Comparison of ENCODE assay signal across 11 cellular contexts in genomic region chr21:44881586-44881939, GRCh38. TPM values are rescaled to one million over a fixed set of nuclear protein-coding genes. Genes with fewer than 3 reads are reported as not detected.
DNase-seq lines count a peak whose midpoint lies in the region; ATAC-seq and TF ChIP-seq lines count a peak whose summit lies in the region.
"Had no signal": no experiment of that assay in that cellular context is flagged by ENCODE, and none has a peak within 500 bp of the region (broad histone marks: within the 10 kb centered on the region; RNA-seq: fewer than 3 reads in every experiment).

No MANE protein-coding gene starts in this region.

- CTCF ChIA-PET in mammary epithelial cell (lab: Charles Lee; ENCODE audit: low non-redundant PET), result no interaction called here

- H3K4me1 Mint-ChIP-seq in CD14-positive monocyte, result peaks cover 77% of the 10 kb centered on the region

- H3K4me3 Mint-ChIP-seq in CD14-positive monocyte, result peak overlapping the region; percentile 27 to 69
- H3K4me3 Mint-ChIP-seq: WTC11 had no signal

- no peak overlapping the region for H2BK5ac ChIP-seq in neuronal stem cell (ENCODE audit: low read length)

- H3K4ac ChIP-seq in neuronal stem cell (ENCODE audit: low read length), result no peak overlapping the region

- in situ Hi-C loops in mammary epithelial cell (cut with MboI; ENCODE audit: low sequenced_read_pairs in 2 of 2), result no loop called here

- H3K27ac ChIP-seq in mammary epithelial cell (ENCODE audit: insufficient read depth, low read depth, low read length) (no peak overlapping the region), neuronal stem cell (replicated peaks; ENCODE audit: low read length) (no peak overlapping the region)

- no peaks in the 10 kb centered on the region for H3K9me3 Mint-ChIP-seq in CD14-positive monocyte

- H3K4me1 ChIP-seq in Loucy (ENCODE audit: insufficient read depth, low read length, poor library complexity, severe bottlenecking), result peaks cover 21% of the 10 kb centered on the region
- peaks cover 33% of the 10 kb centered on the region for H3K4me1 ChIP-seq in mammary epithelial cell (ENCODE audit: insufficient read depth, low read length)
- no peaks in the 10 kb centered on the region for H3K4me1 ChIP-seq in neuronal stem cell (ENCODE audit: control insufficient read depth in 2 of 2, insufficient read depth in 1 of 2, low read depth in 1 of 2, low read length in 2 of 2)

- H3K27me3 Mint-ChIP-seq in CD14-positive monocyte (ENCODE audit: low read depth in 3 of 3), result peaks cover 0 to 3% (median 0%) of the 10 kb centered on the region in 3 donors

- no peaks in the 10 kb centered on the region for H3K27me3 ChIP-seq in Loucy (ENCODE audit: insufficient read depth, low read length, poor library complexity, severe bottlenecking)
- no peaks in the 10 kb centered on the region for H3K27me3 ChIP-seq in mammary epithelial cell (ENCODE audit: insufficient read depth, low read length)
- peaks cover 0 to 45% (median 0%) of the 10 kb centered on the region in 3 experiments for H3K27me3 ChIP-seq in neuronal stem cell (ENCODE audit: control insufficient read depth in 3 of 3, insufficient read depth in 3 of 3, low read depth in 1 of 3, low read length in 3 of 3)

- H3K4me2 ChIP-seq in Loucy (ENCODE audit: low read depth, low read length, poor library complexity, severe bottlenecking) (peak overlapping the region; percentile 21), mammary epithelial cell (ENCODE audit: insufficient read depth, low read depth, low read length) (no peak overlapping the region), neuronal stem cell (ENCODE audit: insufficient read depth, low read length, poor library complexity, severe bottlenecking) (no peak overlapping the region)

- H2BK15ac ChIP-seq in neuronal stem cell (ENCODE audit: low read length), result no peak overlapping the region

- peak overlapping the region; percentile 45 for H3K9ac ChIP-seq in Loucy (ENCODE audit: low read depth, low read length, poor library complexity, severe bottlenecking)
- H3K9ac ChIP-seq in mammary epithelial cell (ENCODE audit: insufficient read depth, low read length), result no peak overlapping the region
- no peak overlapping the region for H3K9ac ChIP-seq in neuronal stem cell (ENCODE audit: low read depth, low read length, poor library complexity)

- H4K91ac ChIP-seq in neuronal stem cell (ENCODE audit: low read depth, low read length, poor library complexity), result no peak overlapping the region

- DNase-seq in CD14-positive monocyte (ENCODE audit: low spot score) (no peak), mammary epithelial cell (no peak), neuronal stem cell (ENCODE audit: low spot score) (no peak), A172 (ENCODE audit: low spot score) (no peak), foreskin melanocyte (no peak), SHP77 treated with DMSO at 0.1 percent for 48 hours (lab: John Stamatoyannopoulos, UW) (no peak)
- DNase-seq: NCI-H524 had no signal

- peak overlapping the region; percentile 51 for H3K23ac ChIP-seq in neuronal stem cell (ENCODE audit: low read depth, low read length, poor library complexity)

- peak overlapping the region; percentile 93 to 99 (median 96) for H3K27ac Mint-ChIP-seq in CD14-positive monocyte

- H2AK5ac ChIP-seq in neuronal stem cell (ENCODE audit: low read depth, low read length), result no peak overlapping the region

- H3K79me2 ChIP-seq in Loucy (ENCODE audit: insufficient read depth, low read length), result no peaks in the 10 kb centered on the region
- H3K79me2 ChIP-seq in mammary epithelial cell (ENCODE audit: insufficient read depth, low read length), result no peaks in the 10 kb centered on the region

- H2BK12ac ChIP-seq in neuronal stem cell (ENCODE audit: low read length), result no peak overlapping the region

- no peak overlapping the region for H4K8ac ChIP-seq in neuronal stem cell (ENCODE audit: low read depth, low read length)

- peaks cover 4% of the 10 kb centered on the region for H3K79me1 ChIP-seq in neuronal stem cell (ENCODE audit: low read depth, low read length)

- H3K36me3 Mint-ChIP-seq in CD14-positive monocyte, result peaks cover 12 to 13% of the 10 kb centered on the region in 2 donors
- H3K36me3 Mint-ChIP-seq: WTC11 had no signal

- no peak overlapping the region for H3K18ac ChIP-seq in neuronal stem cell (ENCODE audit: low read length)

- intact Hi-C loops in CD14-positive monocyte (cut with micrococcal nuclease) (loop anchor here in 1 of 2 donors (5.0 kb wide), 1 partner anchor 46 kb away; no protein-coding TSS in a partner anchor), mammary epithelial cell (cut with micrococcal nuclease) (loop anchor here (1.0 kb wide), 1 partner anchor 9 kb away; no protein-coding TSS in a partner anchor)

- H2AFZ ChIP-seq in Loucy (ENCODE audit: low read length) (peak overlapping the region; percentile 49), mammary epithelial cell (ENCODE audit: low read depth, low read length) (peak overlapping the region; percentile 17), neuronal stem cell (ENCODE audit: low read length) (no peak overlapping the region)

- no peaks in the 10 kb centered on the region for H3K9me3 ChIP-seq in Loucy (ENCODE audit: insufficient read depth, low read depth, low read length)
- no peaks in the 10 kb centered on the region for H3K9me3 ChIP-seq in mammary epithelial cell (replicated peaks; ENCODE audit: insufficient read depth, low read length)
- H3K9me3 ChIP-seq in neuronal stem cell (replicated peaks in 1 of 2; ENCODE audit: control insufficient read depth in 2 of 2, insufficient read depth in 1 of 2, low read depth in 1 of 2, low read length in 2 of 2), result no peaks in the 10 kb centered on the region

- H3K36me3 ChIP-seq in Loucy (ENCODE audit: insufficient read depth, low read length), result no peaks in the 10 kb centered on the region; the same call in 1 of the 2 replicates
- no peaks in the 10 kb centered on the region for H3K36me3 ChIP-seq in mammary epithelial cell (ENCODE audit: insufficient read depth, low read length)
- H3K36me3 ChIP-seq in neuronal stem cell (replicated peaks in 1 of 2; ENCODE audit: control insufficient read depth in 2 of 2, insufficient read depth in 2 of 2, low read length in 2 of 2), result no peaks in the 10 kb centered on the region

- no TSS peak for BruUV-seq in mammary epithelial cell (replicated peaks; lab: Mats Ljungman, UMichigan)

- no peak overlapping the region for H2BK120ac ChIP-seq in neuronal stem cell (ENCODE audit: low read depth, low read length)

- ATAC-seq in GM21737 (IDR thresholded peaks at IDR 0.05; ENCODE audit: unreplicated experiment), result no peak
- ATAC-seq: HCT116, WTC11 had no signal

- H3K14ac ChIP-seq in neuronal stem cell (ENCODE audit: low read length), result no peak overlapping the region

- no peaks in the 10 kb centered on the region for H3F3A ChIP-seq in Loucy (ENCODE audit: low read depth)

- H4K20me1 ChIP-seq in Loucy (ENCODE audit: insufficient read depth, low read length, poor library complexity, severe bottlenecking), result no peaks in the 10 kb centered on the region
- no peaks in the 10 kb centered on the region for H4K20me1 ChIP-seq in mammary epithelial cell (ENCODE audit: insufficient read depth, low read length)

- no peak overlapping the region for H3K4me3 ChIP-seq in Loucy (ENCODE audit: low read length, poor library complexity, severe bottlenecking)
- no peak overlapping the region for H3K4me3 ChIP-seq in mammary epithelial cell (replicated peaks in 1 of 3; ENCODE audit: insufficient read depth in 1 of 3, low read depth in 2 of 3, low read length in 3 of 3)
- H3K4me3 ChIP-seq in neuronal stem cell (ENCODE audit: low read length in 2 of 2), result peak overlapping the region in 1 of 2 donors; percentile 41

- no peak for TF ChIP-seq CTCF in CD14-positive monocyte (IDR thresholded peaks at IDR 0.05)
- no peak for TF ChIP-seq CTCF in Loucy (conservative IDR thresholded peaks at IDR 0.05; ENCODE audit: low read length)
- no peak for TF ChIP-seq CTCF in mammary epithelial cell (conservative IDR thresholded peaks at IDR 0.05 in 1 of 2, IDR thresholded peaks at IDR 0.05 in 1 of 2; ENCODE audit: extremely low read depth in 1 of 2, insufficient read depth in 1 of 2, low read depth in 1 of 2, low read length in 2 of 2)

- no peaks in the 10 kb centered on the region for H3K9me2 ChIP-seq in Loucy (replicated peaks; ENCODE audit: low read depth, low read length)

- dilution Hi-C loops in mammary epithelial cell (cut with HindIII; ENCODE audit: low sequenced_read_pairs), result loop anchor here (5.0 kb wide), 1 partner anchor 56 kb away; no protein-coding TSS in a partner anchor

- 100% methylated on average over 3 of the region's 5 CpGs for WGBS in mammary epithelial cell (ENCODE audit: low coverage, missing lambda C conversion rate)
- WGBS in neuronal stem cell (ENCODE audit: extremely low coverage in 2 of 2, insufficient read length in 2 of 2, insufficient replicate concordance in 1 of 2), 2 donors, result no CpG with 5 or more reads among the region's 5 CpGs

RNA-seq across cellular contexts. Expression of gene PTTG1IP, which starts 8.1 kb away (rescaled TPM):
- polyA plus RNA-seq in CD14-positive monocyte (100 to 1,000 TPM; 206 to 238 TPM), mammary epithelial cell (146 TPM)
- total RNA-seq in mammary epithelial cell, result 100 to 1,000 TPM; 131 to 269 TPM
- 174 TPM for polyA minus RNA-seq in mammary epithelial cell
- polyA plus RNA-seq in neuronal stem cell (2013, experiment 1 of 2), result 134 TPM
- polyA plus RNA-seq in neuronal stem cell (2013, experiment 2 of 2), result 131 TPM
- total RNA-seq in A172 (2014; rRNA removed; shearing (Covaris generic)), result 637 and 713 TPM in 2 replicates

RNA-seq across cellular contexts. Expression of gene ITGB2, which starts 39.1 kb away (rescaled TPM):
- polyA plus RNA-seq in CD14-positive monocyte (1,000 to 10,000 TPM; 1,470 to 1,628 TPM), mammary epithelial cell (1.8 TPM)
- total RNA-seq in mammary epithelial cell, result 1 to 10 TPM in 1 of 2 donors, not detected in 1; 2.7 TPM
- polyA minus RNA-seq in mammary epithelial cell, result not detected
- 0.06 TPM for polyA plus RNA-seq in neuronal stem cell (2013, experiment 1 of 2)
- 0.12 TPM for polyA plus RNA-seq in neuronal stem cell (2013, experiment 2 of 2)
- 0.19 and 1.2 TPM in 2 replicates for total RNA-seq in A172 (2014; rRNA removed; shearing (Covaris generic))

RNA-seq across cellular contexts. Expression of gene SLX9, which starts 58.3 kb away (rescaled TPM):
- polyA plus RNA-seq in CD14-positive monocyte (1 to 10 TPM; 7.5 to 9.0 TPM), mammary epithelial cell (31.0 TPM)
- 10 to 100 TPM; 17.3 to 53.2 TPM for total RNA-seq in mammary epithelial cell
- polyA minus RNA-seq in mammary epithelial cell, result 8.7 TPM
- polyA plus RNA-seq in neuronal stem cell (2013, experiment 1 of 2), result 17.0 TPM
- polyA plus RNA-seq in neuronal stem cell (2013, experiment 2 of 2), result 16.6 TPM
- total RNA-seq in A172 (2014; rRNA removed; shearing (Covaris generic)), result 33.6 and 42.6 TPM in 2 replicates
